In genomic region chr3:195914648-195915473, GRCh38 we compare ENCODE assay signal across 8 cellular contexts. TPM values are rescaled to one million over a fixed set of nuclear protein-coding genes. Genes with fewer than 3 reads are reported as not detected.
DNase-seq lines count a peak whose midpoint lies in the region; ATAC-seq and TF ChIP-seq lines count a peak whose summit lies in the region.

No MANE protein-coding gene starts in this region.

- H3K4me1 ChIP-seq in HUES48 (ENCODE audit: control insufficient read depth, insufficient read depth, low read length) (peaks cover 18% of the 10 kb centered on the region), esophagus muscularis mucosa (peaks cover 10 to 26% (median 25%) of the 10 kb centered on the region in 4 donors)

- no peaks in the 10 kb centered on the region for H3K9me3 Mint-ChIP-seq in CD4-positive, alpha-beta T cell
- H3K9me3 Mint-ChIP-seq in natural killer cell = no peaks in the 10 kb centered on the region
- no peaks in the 10 kb centered on the region for H3K9me3 Mint-ChIP-seq in stimulated activated naive CD8-positive, alpha-beta T cell treated with anti-CD3 and anti-CD28 coated beads, Interleukin-15, amount 100 ng/mL, for 72 hours

- no peaks in the 10 kb centered on the region for H3K36me3 Mint-ChIP-seq in CD4-positive, alpha-beta T cell (ENCODE audit: low read depth)
- H3K36me3 Mint-ChIP-seq in natural killer cell = no peaks in the 10 kb centered on the region

- intact Hi-C loops in CD4-positive, alpha-beta T cell (cut with DNase I, micrococcal nuclease) = loop anchor here (1.0 to 2.0 kb wide), 5 partner anchors 8 to 354 kb away; no protein-coding TSS in a partner anchor
- intact Hi-C loops in esophagus muscularis mucosa (cut with DNase I) = loop anchor here (2.0 kb wide), 2 partner anchors 20 to 56 kb away; no protein-coding TSS in a partner anchor
- intact Hi-C loops in natural killer cell (cut with micrococcal nuclease) = loop anchor here (1.0 kb wide), 2 partner anchors 52 to 56 kb away; no protein-coding TSS in a partner anchor

- peak; percentile 81 for TF ChIP-seq CTCF in CD4-positive, alpha-beta T cell (IDR thresholded peaks at IDR 0.05)
- TF ChIP-seq CTCF in esophagus muscularis mucosa (IDR thresholded peaks at IDR 0.05) (peak; percentile 95 to 96 (median 95)), natural killer cell (IDR thresholded peaks at IDR 0.05) (peak; percentile 83)

- WGBS in esophagus muscularis mucosa = 15% methylated on average over 9 of the region's 14 CpGs

- peak; percentile 98 for ATAC-seq in CD4-positive, alpha-beta T cell (ENCODE audit: poor library complexity)
- ATAC-seq in GM21390 (IDR thresholded peaks at IDR 0.05; ENCODE audit: unreplicated experiment) = peak; percentile 91
- ATAC-seq in natural killer cell = peak; percentile 95 to 98 (median 97)
- peak; percentile 99 for ATAC-seq in stimulated activated naive CD8-positive, alpha-beta T cell treated with anti-CD3 and anti-CD28 coated beads, Interleukin-15, amount 100 ng/mL, for 72 hours

- no peak for TF ChIP-seq POLR2A in esophagus muscularis mucosa (IDR thresholded peaks at IDR 0.05; ENCODE audit: low read depth)

- POLR2A ChIA-PET in CD4-positive, alpha-beta T cell (lab: Charles Lee) = interaction anchor here (1.0 to 6.1 kb wide), 5 partner anchors 8 to 54 kb away, joined by 3 to 52 read pairs (median 5); no protein-coding TSS in a partner anchor

- H3K36me3 ChIP-seq in HUES48 (ENCODE audit: control insufficient read depth, insufficient read depth, low read length) = no peaks in the 10 kb centered on the region
- H3K36me3 ChIP-seq in esophagus muscularis mucosa = no peaks in the 10 kb centered on the region

- H3K27ac ChIP-seq in CD4-positive, alpha-beta T cell (ENCODE audit: low read depth, low read length) = no peak overlapping the region
- peak overlapping the region; percentile 98 for H3K27ac ChIP-seq in HUES48 (ENCODE audit: low read depth, low read length)
- peak overlapping the region; percentile 87 to 89 (median 87) for H3K27ac ChIP-seq in esophagus muscularis mucosa (replicated peaks in 1 of 4)

- peak overlapping the region; percentile 76 for H3K4me3 Mint-ChIP-seq in CD4-positive, alpha-beta T cell
- peak overlapping the region; percentile 42 for H3K4me3 Mint-ChIP-seq in natural killer cell
- peak overlapping the region; percentile 26 to 57 for H3K4me3 Mint-ChIP-seq in stimulated activated naive CD8-positive, alpha-beta T cell treated with anti-CD3 and anti-CD28 coated beads, Interleukin-15, amount 100 ng/mL, for 72 hours

- H3K4me1 Mint-ChIP-seq in CD4-positive, alpha-beta T cell (ENCODE audit: low read depth) = peaks cover 8% of the 10 kb centered on the region
- peaks cover 7 to 13% of the 10 kb centered on the region in 2 donors for H3K4me1 Mint-ChIP-seq in natural killer cell
- H3K4me1 Mint-ChIP-seq in stimulated activated naive CD8-positive, alpha-beta T cell treated with anti-CD3 and anti-CD28 coated beads, Interleukin-15, amount 100 ng/mL, for 72 hours = peaks cover 20% of the 10 kb centered on the region

- no peaks in the 10 kb centered on the region for H3K9me3 ChIP-seq in CD4-positive, alpha-beta T cell (ENCODE audit: control insufficient read depth, low read length)
- H3K9me3 ChIP-seq in HUES48 (ENCODE audit: control insufficient read depth, insufficient read depth, low read length) (no peaks in the 10 kb centered on the region), esophagus muscularis mucosa (no peaks in the 10 kb centered on the region)

- H3K27me3 Mint-ChIP-seq in CD4-positive, alpha-beta T cell = no peaks in the 10 kb centered on the region
- H3K27me3 Mint-ChIP-seq in natural killer cell (ENCODE audit: low read depth in 2 of 2) = peaks cover 10 to 13% of the 10 kb centered on the region in 2 donors
- H3K27me3 Mint-ChIP-seq in stimulated activated naive CD8-positive, alpha-beta T cell treated with anti-CD3 and anti-CD28 coated beads, Interleukin-15, amount 100 ng/mL, for 72 hours = peaks cover 6% of the 10 kb centered on the region

- CTCF ChIA-PET in CD4-positive, alpha-beta T cell (lab: Charles Lee) = interaction anchor here (0.6 to 7.7 kb wide), 16 partner anchors 8 to 1267 kb away, joined by 3 to 79 read pairs (median 5); no protein-coding TSS in a partner anchor

- DNase-seq in CD4-positive, alpha-beta T cell = peak; percentile 90 to 97 (median 93)
- DNase-seq in activated CD8-positive, alpha-beta memory T cell treated with anti-CD3 and anti-CD28 coated beads for 48 hours (ENCODE audit: low read depth in 2 of 3, low spot score in 2 of 3) = peak; percentile 77 to 98 (median 92)
- DNase-seq in esophagus muscularis mucosa (ENCODE audit: extremely low spot score) (peak; percentile 98), natural killer cell (peak; percentile 93), anterior cingulate cortex (lab: John Stamatoyannopoulos, UW) (no peak)
- DNase-seq in stimulated activated naive CD8-positive, alpha-beta T cell treated with anti-CD3 and anti-CD28 coated beads, Interleukin-15, amount 100 ng/mL, for 72 hours = peak; percentile 91 to 95

- TF ChIP-seq EP300 in esophagus muscularis mucosa (IDR thresholded peaks at IDR 0.05) = no peak

- peak overlapping the region; percentile 81 for H3K27ac Mint-ChIP-seq in CD4-positive, alpha-beta T cell
- H3K27ac Mint-ChIP-seq in natural killer cell = peak overlapping the region; percentile 76
- H3K27ac Mint-ChIP-seq in stimulated activated naive CD8-positive, alpha-beta T cell treated with anti-CD3 and anti-CD28 coated beads, Interleukin-15, amount 100 ng/mL, for 72 hours = peak overlapping the region; percentile 57 to 79

- no peaks in the 10 kb centered on the region for H3K27me3 ChIP-seq in CD4-positive, alpha-beta T cell (ENCODE audit: control insufficient read depth, insufficient read depth, low read length)
- 0 out of 2 replicates have a peak, but pooled peaks cover 4% of the 10 kb centered on the region for H3K27me3 ChIP-seq in HUES48 (ENCODE audit: control insufficient read depth, insufficient read depth, low read length)
- H3K27me3 ChIP-seq in esophagus muscularis mucosa = no peaks in the 10 kb centered on the region

- peak overlapping the region; percentile 33; the same call in 1 of the 2 replicates for H3K4me3 ChIP-seq in HUES48 (ENCODE audit: low read depth, low read length)
- H3K4me3 ChIP-seq in esophagus muscularis mucosa = peak overlapping the region; percentile 15 to 25 (median 18)

- H3K9ac ChIP-seq in HUES48 (ENCODE audit: low read depth, low read length) = peak overlapping the region; percentile 67

RNA-seq across cellular contexts. Expression of gene TNK2, which starts 6.5 kb away (rescaled TPM):
- 100 to 1,000 TPM; 161 to 171 TPM for total RNA-seq in CD4-positive, alpha-beta T cell
- total RNA-seq in esophagus muscularis mucosa = 10 to 100 TPM; 16.4 to 42.3 (median 28.3) TPM
- 100 to 1,000 TPM; 169 to 207 (median 171) TPM for total RNA-seq in natural killer cell

Comparison
In these comparisons a context has a peak if more than half of its experiments do, and no peak if none do; other contexts are left out.
1. DNase-seq: peak in CD4-positive, alpha-beta T cell (10 of 10), activated CD8-positive, alpha-beta memory T cell treated with anti-CD3 and anti-CD28 coated beads for 48 hours (3 of 3), esophagus muscularis mucosa (single experiment), natural killer cell (single experiment) and stimulated activated naive CD8-positive, alpha-beta T cell treated with anti-CD3 and anti-CD28 coated beads, Interleukin-15, amount 100 ng/mL, for 72 hours (2 of 2); none in anterior cingulate cortex (0 of 58).
2. Peak in every context shown above with its lines, with median percentiles within 50 percentile points of each other: ATAC-seq, H3K27ac Mint-ChIP-seq, H3K4me3 Mint-ChIP-seq and CTCF ChIP-seq.